ENCODE assay signal across 14 cellular contexts in genomic region chr4:4256799-4257198, GRCh38. TPM values are rescaled to one million over a fixed set of nuclear protein-coding genes. Genes with fewer than 3 reads are reported as not detected.
A peak's percentile ranks its signal among the peaks of the same experiment; 100 is the strongest.
DNase-seq lines count a peak whose midpoint lies in the region; ATAC-seq and TF ChIP-seq lines count a peak whose summit lies in the region.
"Had no signal": no experiment of that assay in that cellular context is flagged by ENCODE, and none has a peak within 500 bp of the region (broad histone marks: within the 10 kb centered on the region; RNA-seq: fewer than 3 reads in every experiment).

No MANE protein-coding gene starts in this region.

- ATAC-seq in HG02678 (IDR thresholded peaks at IDR 0.05; ENCODE audit: unreplicated experiment): no peak

- no peaks in the 10 kb centered on the region for H3K9me2 ChIP-seq in MM.1S (replicated peaks; ENCODE audit: insufficient read depth, low read length)

- H3K36me3 ChIP-seq in breast epithelium: no peaks in the 10 kb centered on the region
- no peaks in the 10 kb centered on the region for H3K36me3 ChIP-seq in MM.1S (replicated peaks; ENCODE audit: insufficient read depth, low read length)
- H3K36me3 ChIP-seq: Peyer's patch had no signal

- H4K20me1 ChIP-seq in MM.1S (ENCODE audit: insufficient read depth, low read length): no peaks in the 10 kb centered on the region

- POLR2A ChIA-PET in MCF 10A (lab: Yijun Ruan, JAX): interaction anchor here (1.7 kb wide), 1 partner anchor 11 kb away, joined by 8 read pairs; no protein-coding TSS in a partner anchor

- CTCF ChIA-PET in MCF 10A (lab: Yijun Ruan, JAX): interaction anchor here (1.4 kb wide), 1 partner anchor 8 kb away, joined by 3 read pairs; no protein-coding TSS in a partner anchor

- no peaks in the 10 kb centered on the region for H3K36me3 Mint-ChIP-seq in MCF 10A (ENCODE audit: insufficient read depth, unreplicated experiment)
- no peaks in the 10 kb centered on the region for H3K36me3 Mint-ChIP-seq in progenitor cell of endocrine pancreas (ENCODE audit: insufficient read depth)
- H3K36me3 Mint-ChIP-seq: CD14-positive monocyte had no signal

- no peak for TF ChIP-seq CTCF in MCF 10A (IDR thresholded peaks at IDR 0.05; ENCODE audit: unreplicated experiment)
- no peak for TF ChIP-seq CTCF in breast epithelium (IDR thresholded peaks at IDR 0.05)
- no peak for TF ChIP-seq CTCF in MM.1S (IDR thresholded peaks at IDR 0.05; ENCODE audit: low read length)
- no peak for TF ChIP-seq CTCF in progenitor cell of endocrine pancreas (IDR thresholded peaks at IDR 0.05; ENCODE audit: unreplicated experiment)

- intact Hi-C loops in MCF 10A (cut with micrococcal nuclease): no loop called here
- intact Hi-C loops in breast epithelium (cut with DNase I; ENCODE audit: low total_unique reads): no loop called here

- H3K9ac ChIP-seq in MM.1S (ENCODE audit: low read length): no peak overlapping the region

- H3K9me3 ChIP-seq in breast epithelium (no peaks in the 10 kb centered on the region), MM.1S (replicated peaks; ENCODE audit: insufficient read depth, low read length) (no peaks in the 10 kb centered on the region)
- H3K9me3 ChIP-seq: Peyer's patch had no signal

- no peaks in the 10 kb centered on the region for H3K79me2 ChIP-seq in MM.1S (ENCODE audit: low read length)

- H3K27me3 Mint-ChIP-seq in MCF 10A (ENCODE audit: insufficient read depth, unreplicated experiment): no peaks in the 10 kb centered on the region
- no peaks in the 10 kb centered on the region for H3K27me3 Mint-ChIP-seq in progenitor cell of endocrine pancreas

- no peaks in the 10 kb centered on the region for H3F3A ChIP-seq in MM.1S (ENCODE audit: insufficient read depth, low read length)

- H3K27ac ChIP-seq in breast epithelium (peak overlapping the region in 1 of 2 donors; percentile 21), MM.1S (ENCODE audit: low read length) (no peak overlapping the region)
- H3K27ac ChIP-seq: Peyer's patch had no signal

- DNase-seq in MCF 10A (ENCODE audit: unreplicated experiment) (peak; percentile 82), breast epithelium (ENCODE audit: low spot score in 2 of 2) (no peak), MM.1S (peak; percentile 18), dermis microvascular lymphatic vessel endothelial cell (ENCODE audit: low read depth in 2 of 2) (peak; percentile 72 to 88), progenitor cell of endocrine pancreas (ENCODE audit: low spot score, unreplicated experiment) (no peak), NCI-H1930 (lab: John Stamatoyannopoulos, UW) (no peak), GF-D8 (lab: John Stamatoyannopoulos, UW) (no peak)
- DNase-seq: Calu3, NCI-H1417, NCI-H2107, Peyer's patch had no signal

- H2AFZ ChIP-seq in MM.1S (ENCODE audit: low read length): no peak overlapping the region

- BruUV-seq in MCF 10A (replicated peaks; lab: Mats Ljungman, UMichigan): no TSS peak

- H3K9me3 Mint-ChIP-seq in MCF 10A (ENCODE audit: unreplicated experiment) (no peaks in the 10 kb centered on the region), progenitor cell of endocrine pancreas (ENCODE audit: low read depth) (no peaks in the 10 kb centered on the region)
- H3K9me3 Mint-ChIP-seq: CD14-positive monocyte had no signal

- H3K4me2 ChIP-seq in MM.1S (ENCODE audit: low read depth, low read length): no peak overlapping the region

- no peak overlapping the region for H3K4me3 ChIP-seq in breast epithelium
- H3K4me3 ChIP-seq in MM.1S (ENCODE audit: low read length): no peak overlapping the region
- H3K4me3 ChIP-seq: Peyer's patch had no signal

- H3K4me1 ChIP-seq in breast epithelium (no peaks in the 10 kb centered on the region), MM.1S (ENCODE audit: low read length) (no peaks in the 10 kb centered on the region)
- H3K4me1 ChIP-seq: Peyer's patch had no signal

- no peak overlapping the region for H3K4me3 Mint-ChIP-seq in MCF 10A (ENCODE audit: unreplicated experiment)
- no peak overlapping the region for H3K4me3 Mint-ChIP-seq in progenitor cell of endocrine pancreas (ENCODE audit: low read depth)
- H3K4me3 Mint-ChIP-seq: CD14-positive monocyte had no signal

- H3K27me3 ChIP-seq in breast epithelium: peaks cover 0 to 3% of the 10 kb centered on the region in 2 donors
- H3K27me3 ChIP-seq in MM.1S (replicated peaks; ENCODE audit: insufficient read depth, low read length): peaks cover 3% of the 10 kb centered on the region; the same call in 1 of the 2 replicates
- H3K27me3 ChIP-seq: Peyer's patch had no signal

- H3K27ac Mint-ChIP-seq in MCF 10A (ENCODE audit: low read depth, unreplicated experiment) (no peak overlapping the region), progenitor cell of endocrine pancreas (peak overlapping the region; percentile 45)

- TF ChIP-seq POLR2A in breast epithelium (IDR thresholded peaks at IDR 0.05): no peak

- H3K4me1 Mint-ChIP-seq in MCF 10A (ENCODE audit: insufficient read depth, unreplicated experiment) (no peaks in the 10 kb centered on the region), progenitor cell of endocrine pancreas (ENCODE audit: low read depth) (peaks cover 34% of the 10 kb centered on the region)

RNA-seq across cellular contexts. Expression of gene TMEM128, which starts 8.8 kb away (rescaled TPM):
- total RNA-seq in MCF 10A (2022) (26.8 and 31.5 TPM in 2 replicates), breast epithelium (10 to 100 TPM; 15.2 to 33.8 (median 25.2) TPM), dermis microvascular lymphatic vessel endothelial cell (15.0 and 16.4 TPM in 2 replicates), progenitor cell of endocrine pancreas (22.5 and 24.5 TPM in 2 replicates)

RNA-seq across cellular contexts. Expression of gene OTOP1, which starts 30.1 kb away (rescaled TPM):
- not detected in 2 replicates for total RNA-seq in MCF 10A (2022)
- total RNA-seq in breast epithelium: not detected
- total RNA-seq in dermis microvascular lymphatic vessel endothelial cell: not detected in 2 replicates
- total RNA-seq in progenitor cell of endocrine pancreas: not detected in 2 replicates
- total RNA-seq: Calu3, G401, Peyer's patch had no signal

RNA-seq across cellular contexts. Expression of gene LYAR, which starts 33.2 kb away (rescaled TPM):
- total RNA-seq in MCF 10A (2022): 66.7 and 79.6 TPM in 2 replicates
- total RNA-seq in breast epithelium: 10 to 100 TPM; 11.9 to 17.3 (median 15.1) TPM
- 8.1 and 9.1 TPM in 2 replicates for total RNA-seq in dermis microvascular lymphatic vessel endothelial cell
- 18.7 and 20.4 TPM in 2 replicates for total RNA-seq in progenitor cell of endocrine pancreas

RNA-seq across cellular contexts. Expression of gene ZBTB49, which starts 33.3 kb away (rescaled TPM):
- 5.9 and 7.6 TPM in 2 replicates for total RNA-seq in MCF 10A (2022)
- total RNA-seq in breast epithelium: 1 to 10 TPM; 2.1 to 9.4 (median 3.9) TPM
- 1.8 and 2.4 TPM in 2 replicates for total RNA-seq in dermis microvascular lymphatic vessel endothelial cell
- total RNA-seq in progenitor cell of endocrine pancreas: 10.0 and 12.5 TPM in 2 replicates

Comparison
In these comparisons a context has a peak if more than half of its experiments do, and no peak if none do; other contexts are left out.
1. DNase-seq: peak in MCF 10A (single experiment), MM.1S (single experiment) and dermis microvascular lymphatic vessel endothelial cell (2 of 2); none in breast epithelium (0 of 2), progenitor cell of endocrine pancreas (single experiment), NCI-H1930 (0 of 2) and GF-D8 (single experiment).